Comparison of ENCODE assay signal across 8 cellular contexts in the genomic region with DNA sequence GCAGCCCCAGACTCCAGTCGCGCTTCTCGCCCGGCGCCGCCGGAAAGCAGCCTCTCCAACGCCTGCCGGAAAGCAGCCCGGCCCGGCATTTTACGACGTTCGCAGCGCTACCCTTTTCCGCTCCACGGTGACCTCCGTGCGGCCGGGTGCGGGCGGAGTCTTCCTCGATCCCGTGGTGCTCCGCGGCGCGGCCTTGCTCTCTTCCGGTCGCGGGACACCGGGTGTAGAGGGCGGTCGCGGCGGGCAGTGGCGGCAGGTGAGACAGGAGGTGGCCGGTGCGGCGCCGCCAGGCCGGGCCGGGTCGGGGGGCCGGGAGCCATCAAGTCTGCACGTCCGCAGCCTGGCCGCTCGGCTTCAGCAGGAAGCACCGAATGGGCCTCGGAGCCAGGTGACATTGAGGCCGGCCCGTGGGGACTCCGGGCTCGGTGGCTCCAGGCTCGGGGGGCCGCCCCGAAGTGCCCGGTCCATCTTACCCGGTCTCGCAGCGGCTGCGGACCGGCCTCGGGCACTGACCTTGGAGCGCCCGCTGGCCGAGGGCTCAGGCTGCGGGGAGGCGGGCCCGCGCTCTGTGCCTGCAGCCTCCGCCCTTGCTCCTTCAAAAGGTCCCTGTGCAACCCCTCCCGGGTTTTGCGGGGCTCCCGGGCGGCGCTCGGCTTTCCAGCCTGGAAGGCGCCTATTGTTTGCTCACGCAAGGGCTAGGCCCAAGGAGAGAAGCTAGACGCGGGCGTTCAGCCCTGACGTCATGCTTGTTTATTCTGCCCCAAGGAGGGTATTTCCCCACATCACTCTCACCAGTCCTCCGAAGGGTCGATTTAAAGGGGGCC. TPM values are rescaled to one million over a fixed set of nuclear protein-coding genes. Genes with fewer than 3 reads are reported as not detected.
DNase-seq lines count a peak whose midpoint lies in the region; ATAC-seq and TF ChIP-seq lines count a peak whose summit lies in the region.

COX4I1 (plus strand) TSS at position 199 of the 824 bp plus-strand sequence. CDS start 1,511 bp downstream, outside the sequence.
EMC8 (minus strand) TSS at position 48 of the 824 bp plus-strand sequence. CDS start 249 bp downstream, outside the sequence.

- no peaks in the 10 kb centered on the region for H3K9me3 ChIP-seq in upper lobe of left lung

- H3K4me3 ChIP-seq in upper lobe of left lung = peak within 1 kb of the TSS; percentile 78 to 97 (median 87)

- TF ChIP-seq CTCF in upper lobe of left lung (IDR thresholded peaks at IDR 0.05) = peak in 1 of 6 experiments; percentile 33

- TF ChIP-seq POLR2A in GM15510 (IDR thresholded peaks at IDR 0.05; ENCODE audit: borderline replicate concordance, extremely low read depth, insufficient read length) (peak; percentile 96), upper lobe of left lung (IDR thresholded peaks at IDR 0.05) (peak in 3 of 4 donors; percentile 75 to 93 (median 91))

- peak within 1 kb of the TSS; percentile 85 to 96 (median 94) for H3K27ac ChIP-seq in upper lobe of left lung

- peak in 1 of 4 donors; percentile 77 for TF ChIP-seq EP300 in upper lobe of left lung (IDR thresholded peaks at IDR 0.05)

- intact Hi-C loops in T-helper 1 cell treated with Interleukin-12 subunit alpha and Interleukin-12 subunit beta and Interleukin-4 antibody, amounts not matched to agents 30 ng/mL and 1 ng/mL, for 36 hours (cut with micrococcal nuclease) = loop anchor here (1.0 to 5.0 kb wide), 8 partner anchors 20 to 787 kb away; partner anchors contain the start of gene ZDHHC7
- intact Hi-C loops in left cardiac atrium (cut with DNase I) = no loop called here
- intact Hi-C loops in posterior vena cava (cut with DNase I) = no loop called here

- ATAC-seq in HG02884 (IDR thresholded peaks at IDR 0.05; ENCODE audit: unreplicated experiment) = peak; percentile 85
- peak; percentile 98 to 99 for ATAC-seq in left cardiac atrium
- ATAC-seq in upper lobe of left lung (ENCODE audit: low FRiP score in 2 of 2) = peak; percentile 95 to 98

- H3K27me3 ChIP-seq in upper lobe of left lung = no peaks in the 10 kb centered on the region

- 0% methylated on average over 14 to 67 of the region's 87 CpGs for WGBS in upper lobe of left lung, 2 donors

- peak; percentile 69 for DNase-seq in NCI-H146 treated with DMSO at 0.1 percent for 48 hours (lab: John Stamatoyannopoulos, UW; ENCODE audit: unreplicated experiment)
- peak; percentile 92 for DNase-seq in amniotic epithelial cell (ENCODE audit: low read depth)
- DNase-seq in left cardiac atrium = peak; percentile 97
- peak; percentile 99 for DNase-seq in posterior vena cava (ENCODE audit: low spot score)
- DNase-seq in upper lobe of left lung = peak; percentile 95 to 98

- peaks cover 23 to 36% (median 24%) of the 10 kb centered on the region in 4 donors for H3K4me1 ChIP-seq in upper lobe of left lung

- peaks cover 0 to 61% (median 36%) of the 10 kb centered on the region in 4 donors for H3K36me3 ChIP-seq in upper lobe of left lung

RNA-seq across cellular contexts. Expression of gene COX4I1, which starts in this region (rescaled TPM):
- 470 and 482 TPM in 2 replicates for total RNA-seq in T-helper 1 cell treated with Interleukin-12 subunit alpha and Interleukin-12 subunit beta and Interleukin-4 antibody, amounts not matched to agents 30 ng/mL and 1 ng/mL, for 36 hours
- total RNA-seq in left cardiac atrium (1,000 to 10,000 TPM; 1,590 to 1,597 TPM), posterior vena cava (100 to 1,000 TPM; 273 to 322 TPM), upper lobe of left lung (100 to 1,000 TPM; 160 to 490 (median 439) TPM)

RNA-seq across cellular contexts. Expression of gene EMC8, which starts in this region (rescaled TPM):
- 36.2 and 41.8 TPM in 2 replicates for total RNA-seq in T-helper 1 cell treated with Interleukin-12 subunit alpha and Interleukin-12 subunit beta and Interleukin-4 antibody, amounts not matched to agents 30 ng/mL and 1 ng/mL, for 36 hours
- total RNA-seq in left cardiac atrium (10 to 100 TPM; 18.6 to 24.4 TPM), posterior vena cava (10 to 100 TPM; 17.4 to 19.4 TPM), upper lobe of left lung (10 to 100 TPM; 15.8 to 39.8 (median 25.6) TPM)

Comparison
In these comparisons a context has a peak if more than half of its experiments do, and no peak if none do; other contexts are left out.
1. Peak in every context shown above with its lines: DNase-seq, ATAC-seq, H3K4me3 ChIP-seq and H3K27ac ChIP-seq.